Comparison of ENCODE assay signal across 1 cellular context in genomic region chr2:121532347-121532766, GRCh38.
TF ChIP-seq lines count a peak whose summit lies in the region.

No MANE protein-coding gene starts in this region.

TF ChIP-seq in endothelial cell of umbilical vein, 7 proteins besides CTCF, POLR2A, EP300 and RAD21:
- TF ChIP-seq FOS (IDR thresholded peaks at IDR 0.05; ENCODE audit: borderline replicate concordance, insufficient read depth, low read length) (no peak), MYC (IDR thresholded peaks at IDR 0.05; ENCODE audit: low read depth, low read length) (no peak), POLR2AphosphoS5 (IDR thresholded peaks at IDR 0.05; ENCODE audit: insufficient read depth, low read depth, low read length) (no peak), MAX (IDR thresholded peaks at IDR 0.05; ENCODE audit: insufficient read depth, insufficient read length) (no peak), EZH2 (IDR thresholded peaks at IDR 0.05; ENCODE audit: borderline replicate concordance, low read depth, low read length, severe bottlenecking) (no peak), JUN (IDR thresholded peaks at IDR 0.05; ENCODE audit: borderline replicate concordance, insufficient read depth, insufficient read length, low read depth) (no peak), GATA2 (IDR thresholded peaks at IDR 0.05; ENCODE audit: insufficient read depth, insufficient read length, low read depth, low read length) (no peak)
